In genomic region chr7:5523052-5523711, GRCh38 we compare ENCODE assay signal across 10 cellular contexts. TPM values are rescaled to one million over a fixed set of nuclear protein-coding genes. Genes with fewer than 3 reads are reported as not detected.
DNase-seq lines count a peak whose midpoint lies in the region; ATAC-seq and TF ChIP-seq lines count a peak whose summit lies in the region.
"Had no signal": no experiment of that assay in that cellular context is flagged by ENCODE, and none has a peak within 500 bp of the region (broad histone marks: within the 10 kb centered on the region; RNA-seq: fewer than 3 reads in every experiment).

No MANE protein-coding gene starts in this region.

- CTCF ChIA-PET in WTC11 (lab: Charles Lee), result interaction anchor here (0.6 to 4.4 kb wide), 3 partner anchors 11 to 142 kb away, joined by 3 to 23 read pairs (median 4); no protein-coding TSS in a partner anchor

- H3K27me3 Mint-ChIP-seq in WTC11 (ENCODE audit: low read depth), result no peaks in the 10 kb centered on the region; the same call in 1 of the 2 replicates

- no peaks in the 10 kb centered on the region for H3K9me3 Mint-ChIP-seq in WTC11

- peaks cover 48% of the 10 kb centered on the region for H3K36me3 Mint-ChIP-seq in WTC11

- peak; percentile 18 to 35 for DNase-seq in stimulated activated CD4-positive, alpha-beta T cell treated with anti-CD3 and anti-CD28 coated beads, Interleukin-2, amount 100 ng/mL, for 48 hours
- DNase-seq in stimulated activated CD4-positive, alpha-beta T cell treated with anti-CD3 and anti-CD28 coated beads, Interleukin-4, amount 100 ng/mL, for 1 hour, result no peak
- DNase-seq in WTC11 (ENCODE audit: low spot score), result no peak
- DNase-seq in fibroblast of the aortic adventitia (ENCODE audit: low read depth), result peak; percentile 48
- no peak for DNase-seq in NOMO-1 treated with dmso at 0.1 percent for 144 hours (lab: John Stamatoyannopoulos, UW; ENCODE audit: unreplicated experiment)
- no peak for DNase-seq in GM13976 (ENCODE audit: low spot score)
- DNase-seq in HuH-7.5 (ENCODE audit: low spot score), result no peak
- DNase-seq: activated effector memory CD4-positive, alpha-beta T cell treated with Interleukin-2 at 50 U/mL for 16 hours; left ventricle myocardium superior had no signal

- no peak overlapping the region for H3K4me3 Mint-ChIP-seq in WTC11

- H3K4me3 ChIP-seq in fibroblast of the aortic adventitia (ENCODE audit: low read depth, low read length), result no peak overlapping the region

- H3K27ac Mint-ChIP-seq in WTC11, result no peak overlapping the region

- ATAC-seq in WTC11, result peak; percentile 0; the same call in 1 of the 2 replicates
- no peak for ATAC-seq in GM21381 (IDR thresholded peaks at IDR 0.05; ENCODE audit: unreplicated experiment)
- ATAC-seq: left ventricle myocardium superior had no signal

- POLR2A ChIA-PET in WTC11 (lab: Charles Lee), result interaction anchor here (0.6 to 4.4 kb wide), 5 partner anchors 11 to 98 kb away, joined by 3 to 21 read pairs (median 3); no protein-coding TSS in a partner anchor

- TF ChIP-seq CTCF in WTC11 (IDR thresholded peaks at IDR 0.05) (no peak), fibroblast of the aortic adventitia (IDR thresholded peaks at IDR 0.05; ENCODE audit: insufficient read depth, low read length) (no peak), GM13976 (IDR thresholded peaks at IDR 0.05; ENCODE audit: borderline replicate concordance, control extremely low read depth, extremely low read depth, insufficient read depth, missing control alignments) (no peak)

- in situ Hi-C loops in GM13976 (cut with MboI; ENCODE audit: low sequenced_read_pairs, unreplicated experiment), result no loop called here

- peaks cover 18% of the 10 kb centered on the region for H3K4me1 Mint-ChIP-seq in WTC11

TF ChIP-seq in WTC11, 78 proteins besides CTCF, POLR2A, EP300 and RAD21 (continues in another document):
- TF ChIP-seq EMX1 (CRISPR knock-in tag; IDR thresholded peaks at IDR 0.05) (peak; percentile 63; the same call in 1 of the 2 replicates), RORB (CRISPR knock-in tag; IDR thresholded peaks at IDR 0.05) (peak; percentile 10; the same call in 1 of the 2 replicates), ZNF425 (CRISPR knock-in tag; conservative IDR thresholded peaks at IDR 0.05) (peak; percentile 82), ERG (CRISPR knock-in tag; IDR thresholded peaks at IDR 0.05) (peak; percentile 36), RELA (CRISPR knock-in tag; IDR thresholded peaks at IDR 0.05; ENCODE audit: borderline replicate concordance) (no peak), PRRX2 (CRISPR knock-in tag; IDR thresholded peaks at IDR 0.05) (peak; percentile 85), PREB (CRISPR knock-in tag; IDR thresholded peaks at IDR 0.05; ENCODE audit: borderline replicate concordance) (no peak), ZNF416 (CRISPR knock-in tag; IDR thresholded peaks at IDR 0.05) (peak; percentile 89), ZNF671 (CRISPR knock-in tag; IDR thresholded peaks at IDR 0.05) (peak; percentile 95), E2F4 (CRISPR knock-in tag; IDR thresholded peaks at IDR 0.05; ENCODE audit: borderline replicate concordance, low read depth) (no peak), ZNF281 (CRISPR knock-in tag; IDR thresholded peaks at IDR 0.05) (no peak)

RNA-seq across cellular contexts. Expression of gene ACTB, which starts 7.2 kb away (rescaled TPM):
- total RNA-seq in WTC11 (2021), result 4,967 to 5,221 TPM (median 5,193 TPM) in 3 replicates
- total RNA-seq in fibroblast of the aortic adventitia (ENCODE audit: low replicate concordance), result 3,820 and 8,760 TPM in 2 replicates

RNA-seq across cellular contexts. Expression of gene FBXL18, which starts 9.6 kb away (rescaled TPM):
- total RNA-seq in WTC11 (2021), result 18.9 to 22.0 TPM (median 21.8 TPM) in 3 replicates
- total RNA-seq in fibroblast of the aortic adventitia (ENCODE audit: low replicate concordance), result 8.4 and 8.6 TPM in 2 replicates

Comparison
In these comparisons a context has a peak if more than half of its experiments do, and no peak if none do; other contexts are left out.
1. DNase-seq: peak in stimulated activated CD4-positive, alpha-beta T cell treated with anti-CD3 and anti-CD28 coated beads, Interleukin-2, amount 100 ng/mL, for 48 hours (2 of 2) and fibroblast of the aortic adventitia (single experiment); none in stimulated activated CD4-positive, alpha-beta T cell treated with anti-CD3 and anti-CD28 coated beads, Interleukin-4, amount 100 ng/mL, for 1 hour (single experiment), WTC11 (single experiment), NOMO-1 treated with dmso at 0.1 percent for 144 hours (single experiment), GM13976 (single experiment) and HuH-7.5 (single experiment).